ENCODE assay signal across 34 cellular contexts in genomic region chr11:118806400-118806799, GRCh38.
"Had no signal": no experiment of that assay in that cellular context is flagged by ENCODE, and none has a peak within 500 bp of the region (broad histone marks: within the 10 kb centered on the region; RNA-seq: fewer than 3 reads in every experiment).

No MANE protein-coding gene starts in this region.

- H3K9me3 ChIP-seq: SJCRH30 had no signal

- H3K9me3 Mint-ChIP-seq: activated CD4-positive, alpha-beta memory T cell treated with anti-CD3 and anti-CD28 coated beads, Interleukin-2, amount 10 ng/mL, durations not matched to agents 7 days and 5 days; activated naive CD4-positive, alpha-beta T cell treated with anti-CD3 and anti-CD28 coated beads, Interleukin-2, amount 10 ng/mL, durations not matched to agents 7 days and 5 days; activated naive CD8-positive, alpha-beta T cell treated with anti-CD3 and anti-CD28 coated beads, Interleukin-2, amount 50 U/mL, for 24 hours; central memory CD8-positive, alpha-beta T cell had no signal

- H3K27me3 ChIP-seq: brain microvascular endothelial cell, MG63, SJCRH30 had no signal

- H3K4me3 ChIP-seq: cardiac muscle cell, MG63, SJCRH30, SK-N-MC had no signal

- H3K27ac ChIP-seq: brain microvascular endothelial cell, cardiac muscle cell, SJCRH30, SK-N-MC, WERI-Rb-1 had no signal

- ATAC-seq: activated CD8-positive, alpha-beta memory T cell treated with anti-CD3 and anti-CD28 coated beads, Interleukin-2, amount 10 ng/mL, durations not matched to agents 7 days and 5 days; activated naive CD8-positive, alpha-beta T cell treated with anti-CD3 and anti-CD28 coated beads, Interleukin-2, amount 50 U/mL, for 24 hours; Panc1 had no signal

- H3K27me3 Mint-ChIP-seq: activated naive CD8-positive, alpha-beta T cell; activated naive CD8-positive, alpha-beta T cell treated with anti-CD3 and anti-CD28 coated beads, Interleukin-2, amount 50 U/mL, for 24 hours had no signal

- H3K36me3 ChIP-seq: brain microvascular endothelial cell, cardiac muscle cell, MG63, SJCRH30, WERI-Rb-1 had no signal

- H3K4me3 Mint-ChIP-seq: activated CD4-positive, alpha-beta memory T cell treated with anti-CD3 and anti-CD28 coated beads, Interleukin-2, amount 10 ng/mL, durations not matched to agents 7 days and 5 days; activated CD8-positive, alpha-beta memory T cell treated with anti-CD3 and anti-CD28 coated beads, Interleukin-2, amount 10 ng/mL, durations not matched to agents 7 days and 5 days; activated naive CD4-positive, alpha-beta T cell treated with anti-CD3 and anti-CD28 coated beads, Interleukin-2, amount 10 ng/mL, durations not matched to agents 7 days and 5 days; activated naive CD8-positive, alpha-beta T cell; activated naive CD8-positive, alpha-beta T cell treated with anti-CD3 and anti-CD28 coated beads, Interleukin-2, amount 50 U/mL, for 24 hours; central memory CD8-positive, alpha-beta T cell had no signal

- H3K4me1 ChIP-seq: SJCRH30 had no signal

- H3K27ac Mint-ChIP-seq: activated CD4-positive, alpha-beta memory T cell treated with anti-CD3 and anti-CD28 coated beads, Interleukin-2, amount 10 ng/mL, durations not matched to agents 7 days and 5 days; activated CD8-positive, alpha-beta memory T cell treated with anti-CD3 and anti-CD28 coated beads, Interleukin-2, amount 10 ng/mL, durations not matched to agents 7 days and 5 days; activated naive CD4-positive, alpha-beta T cell treated with anti-CD3 and anti-CD28 coated beads, Interleukin-2, amount 10 ng/mL, durations not matched to agents 7 days and 5 days; activated naive CD8-positive, alpha-beta T cell; activated naive CD8-positive, alpha-beta T cell treated with anti-CD3 and anti-CD28 coated beads, Interleukin-2, amount 50 U/mL, for 24 hours had no signal

- H3K4me1 Mint-ChIP-seq: activated CD4-positive, alpha-beta memory T cell treated with anti-CD3 and anti-CD28 coated beads, Interleukin-2, amount 10 ng/mL, durations not matched to agents 7 days and 5 days; activated CD8-positive, alpha-beta memory T cell treated with anti-CD3 and anti-CD28 coated beads, Interleukin-2, amount 10 ng/mL, durations not matched to agents 7 days and 5 days; activated naive CD4-positive, alpha-beta T cell treated with anti-CD3 and anti-CD28 coated beads, Interleukin-2, amount 10 ng/mL, durations not matched to agents 7 days and 5 days had no signal

- DNase-seq: activated CD4-positive, alpha-beta memory T cell treated with anti-CD3 and anti-CD28 coated beads, Interleukin-2, amount 10 ng/mL, durations not matched to agents 7 days and 5 days; activated CD4-positive, alpha-beta T cell treated with anti-CD3 and anti-CD28 coated beads for 1 hour; activated CD4-positive, alpha-beta T cell treated with anti-CD3 and anti-CD28 coated beads for 48 hours; activated CD4-positive, CD25-positive, alpha-beta regulatory T cell; activated CD8-positive, alpha-beta memory T cell treated with anti-CD3 and anti-CD28 coated beads for 24 hours; activated CD8-positive, alpha-beta memory T cell treated with anti-CD3 and anti-CD28 coated beads, Interleukin-2, amount 10 ng/mL, durations not matched to agents 7 days and 5 days; activated CD8-positive, alpha-beta memory T cell treated with anti-CD3 and anti-CD28 coated beads, Interleukin-2, amount 50 U/mL, for 48 hours; activated effector memory CD4-positive, alpha-beta T cell treated with Interleukin-2 at 50 U/mL for 16 hours; activated naive CD4-positive, alpha-beta T cell treated with anti-CD3 and anti-CD28 coated beads, Interleukin-2, amount 10 ng/mL, durations not matched to agents 7 days and 5 days; activated naive CD8-positive, alpha-beta T cell treated with anti-CD3 and anti-CD28 coated beads, Interleukin-2, amount 50 U/mL, for 24 hours; activated T-cell treated with anti-CD3 and anti-CD28 coated beads, Interleukin-2, amount 50 U/mL, for 48 hours; anterior cingulate cortex; brain microvascular endothelial cell; Karpas-422; MG63; NCI-H1048; NCI-H1105 treated with DMSO at 0.1 percent for 48 hours; NCI-H1436; NCI-H1694; NCI-H1930; NCI-H2107; NCI-H2171; NCI-H446 treated with DMSO at 0.1 percent for 48 hours; NCI-H526 treated with DMSO at 0.1 percent for 48 hours; NCI-H774; SHP77; SJCRH30; T1000; WERI-Rb-1 had no signal
